Comparison of ENCODE assay signal across 19 cellular contexts in genomic region chr7:26180792-26181198, GRCh38. TPM values are rescaled to one million over a fixed set of nuclear protein-coding genes. Genes with fewer than 3 reads are reported as not detected.
DNase-seq lines count a peak whose midpoint lies in the region; ATAC-seq and TF ChIP-seq lines count a peak whose summit lies in the region.
"Had no signal": no experiment of that assay in that cellular context is flagged by ENCODE, and none has a peak within 500 bp of the region (broad histone marks: within the 10 kb centered on the region; RNA-seq: fewer than 3 reads in every experiment).

No MANE protein-coding gene starts in this region.

- no peak overlapping the region for H3K27ac ChIP-seq in CD4-positive, alpha-beta memory T cell (ENCODE audit: low read depth, low read length)
- H3K27ac ChIP-seq: breast epithelium, testis had no signal

- intact Hi-C loops in CD4-positive, alpha-beta memory T cell (cut with micrococcal nuclease) = no loop called here

- ATAC-seq in WTC11 = no peak
- ATAC-seq in GM18498 (IDR thresholded peaks at IDR 0.05; ENCODE audit: unreplicated experiment) = no peak
- ATAC-seq in GM21423 (IDR thresholded peaks at IDR 0.05; ENCODE audit: unreplicated experiment) = no peak
- ATAC-seq: gastrocnemius medialis had no signal

- peak overlapping the region in 4 of 7 donors; percentile 1 to 81 (median 20) for H3K27ac Mint-ChIP-seq in CD4-positive, alpha-beta memory T cell
- no peak overlapping the region; the same call in 1 of the 2 replicates for H3K27ac Mint-ChIP-seq in WTC11
- H3K27ac Mint-ChIP-seq in immature natural killer cell = peak overlapping the region in 5 of 6 donors; percentile 28 to 84 (median 71)
- no peak overlapping the region for H3K27ac Mint-ChIP-seq in T-helper 2 cell treated with Interferon-gamma antibody and Interleukin-4, amounts not matched to agents 5 μg/mL and 100 μg/mL, for 36 hours

- DNase-seq in CD4-positive, alpha-beta memory T cell = no peak
- no peak for DNase-seq in HEK293T (ENCODE audit: extremely low spot score)
- no peak for DNase-seq in WTC11 (ENCODE audit: low spot score)
- peak in 2 of 3 donors; percentile 20 to 26 for DNase-seq in immature natural killer cell
- DNase-seq in T-helper 2 cell treated with Interferon-gamma antibody and Interleukin-4, amounts not matched to agents 5 μg/mL and 100 μg/mL, for 36 hours (ENCODE audit: low spot score) = no peak
- no peak for DNase-seq in pons (ENCODE audit: low spot score)
- DNase-seq: activated CD4-positive, alpha-beta T cell treated with anti-CD3 and anti-CD28 coated beads, Interleukin-2, amount 50 U/mL, for 48 hours; activated gamma-delta T cell; effector memory CD4-positive, alpha-beta T cell; gastrocnemius medialis; Kasumi-1; NCI-H187; NCI-H526; stimulated activated CD4-positive, alpha-beta T cell treated with anti-CD3 and anti-CD28 coated beads, Interleukin-15, amount 100 ng/mL, for 24 hours; testis had no signal

- H3K36me3 ChIP-seq in CD4-positive, alpha-beta memory T cell (ENCODE audit: insufficient read depth, low read length) = no peaks in the 10 kb centered on the region
- H3K36me3 ChIP-seq: breast epithelium, gastrocnemius medialis, HAP-1 had no signal

- H3K4me3 Mint-ChIP-seq in CD4-positive, alpha-beta memory T cell = no peak overlapping the region
- H3K4me3 Mint-ChIP-seq in WTC11 = no peak overlapping the region
- H3K4me3 Mint-ChIP-seq in immature natural killer cell = peak overlapping the region in 1 of 5 donors; percentile 13
- no peak overlapping the region for H3K4me3 Mint-ChIP-seq in T-helper 2 cell treated with Interferon-gamma antibody and Interleukin-4, amounts not matched to agents 5 μg/mL and 100 μg/mL, for 36 hours

- peaks cover 34% of the 10 kb centered on the region for H3K4me1 ChIP-seq in CD4-positive, alpha-beta memory T cell (ENCODE audit: insufficient read depth, low read length)
- H3K4me1 ChIP-seq: breast epithelium had no signal

- CTCF ChIA-PET in CD4-positive, alpha-beta memory T cell (lab: Charles Lee; ENCODE audit: partially characterized antibody) = interaction anchor here (0.9 to 4.2 kb wide), 5 partner anchors 9 to 91 kb away, joined by 3 to 22 read pairs (median 10); no protein-coding TSS in a partner anchor
- CTCF ChIA-PET in HEK293T (lab: Yijun Ruan, JAX) (interaction anchor here (0.7 kb wide), 1 partner anchor 111 kb away, joined by 7 read pairs; no protein-coding TSS in a partner anchor), WTC11 (lab: Charles Lee) (interaction anchor here (1.1 to 2.2 kb wide), 4 partner anchors 11 to 287 kb away, joined by 3 to 12 read pairs (median 4); no protein-coding TSS in a partner anchor)

- no peaks in the 10 kb centered on the region for H3K27me3 Mint-ChIP-seq in CD4-positive, alpha-beta memory T cell
- H3K27me3 Mint-ChIP-seq in WTC11 (ENCODE audit: low read depth) = no peaks in the 10 kb centered on the region
- no peaks in the 10 kb centered on the region for H3K27me3 Mint-ChIP-seq in immature natural killer cell (ENCODE audit: low read depth in 3 of 3)
- no peaks in the 10 kb centered on the region for H3K27me3 Mint-ChIP-seq in T-helper 2 cell treated with Interferon-gamma antibody and Interleukin-4, amounts not matched to agents 5 μg/mL and 100 μg/mL, for 36 hours (ENCODE audit: low read depth)

- H3K4me1 Mint-ChIP-seq in CD4-positive, alpha-beta memory T cell = peaks cover 31 to 68% (median 44%) of the 10 kb centered on the region in 4 donors
- peaks cover 33% of the 10 kb centered on the region for H3K4me1 Mint-ChIP-seq in WTC11
- peaks cover 69 to 81% of the 10 kb centered on the region in 2 donors for H3K4me1 Mint-ChIP-seq in immature natural killer cell
- peaks cover 21% of the 10 kb centered on the region for H3K4me1 Mint-ChIP-seq in T-helper 2 cell treated with Interferon-gamma antibody and Interleukin-4, amounts not matched to agents 5 μg/mL and 100 μg/mL, for 36 hours (ENCODE audit: low read depth)

- POLR2A ChIA-PET in CD4-positive, alpha-beta memory T cell (lab: Charles Lee; ENCODE audit: partially characterized antibody) = interaction anchor here (0.9 to 13.7 kb wide), 8 partner anchors 8 to 83 kb away, joined by 3 to 369 read pairs (median 13); partner anchors contain the start of genes CBX3, HNRNPA2B1 and NFE2L3
- POLR2A ChIA-PET in HEK293T (lab: Yijun Ruan, JAX) = interaction anchor here (0.9 to 1.9 kb wide), 2 partner anchors 23 to 29 kb away, joined by 3 to 9 read pairs; partner anchors contain the start of gene NFE2L3
- POLR2A ChIA-PET in WTC11 (lab: Charles Lee) = interaction anchor here (0.7 to 0.9 kb wide), 3 partner anchors 10 to 34 kb away, joined by 3 read pairs; no protein-coding TSS in a partner anchor

- H3K9me3 ChIP-seq in CD4-positive, alpha-beta memory T cell (ENCODE audit: control insufficient read depth in 1 of 2, low read length in 2 of 2) = no peaks in the 10 kb centered on the region
- H3K9me3 ChIP-seq: breast epithelium, gastrocnemius medialis, HAP-1, testis had no signal

- H3K36me3 Mint-ChIP-seq in CD4-positive, alpha-beta memory T cell = peaks cover 19 to 24% of the 10 kb centered on the region in 2 donors
- H3K36me3 Mint-ChIP-seq in WTC11 = peaks cover 68% of the 10 kb centered on the region
- H3K36me3 Mint-ChIP-seq in immature natural killer cell = peaks cover 3 to 12% (median 5%) of the 10 kb centered on the region in 3 donors
- H3K36me3 Mint-ChIP-seq in T-helper 2 cell treated with Interferon-gamma antibody and Interleukin-4, amounts not matched to agents 5 μg/mL and 100 μg/mL, for 36 hours (ENCODE audit: low read depth) = peaks cover 48% of the 10 kb centered on the region

- H3K4me3 ChIP-seq in CD4-positive, alpha-beta memory T cell (ENCODE audit: low read length in 2 of 2) = no peak overlapping the region
- H3K4me3 ChIP-seq: breast epithelium, gastrocnemius medialis, HAP-1, testis had no signal

- no peak for TF ChIP-seq CTCF in WTC11 (IDR thresholded peaks at IDR 0.05)

- H3K27me3 ChIP-seq in CD4-positive, alpha-beta memory T cell (ENCODE audit: insufficient read depth, low read length) = no peaks in the 10 kb centered on the region
- H3K27me3 ChIP-seq: breast epithelium, gastrocnemius medialis, testis had no signal

- peaks cover 0 to 5% (median 0%) of the 10 kb centered on the region in 8 donors for H3K9me3 Mint-ChIP-seq in CD4-positive, alpha-beta memory T cell
- H3K9me3 Mint-ChIP-seq in WTC11 = 0 out of 2 replicates have a peak, but pooled peaks cover 7% of the 10 kb centered on the region
- H3K9me3 Mint-ChIP-seq in immature natural killer cell = no peaks in the 10 kb centered on the region
- H3K9me3 Mint-ChIP-seq in T-helper 2 cell treated with Interferon-gamma antibody and Interleukin-4, amounts not matched to agents 5 μg/mL and 100 μg/mL, for 36 hours = no peaks in the 10 kb centered on the region

TF ChIP-seq in HEK293T, 16 proteins besides CTCF, POLR2A, EP300 and RAD21:
- TF ChIP-seq ZNF384 (IDR thresholded peaks at IDR 0.05) (0 out of 2 replicates have a peak, but pooled peaks have one; percentile 17), ARNT (IDR thresholded peaks at IDR 0.05) (no peak)

TF ChIP-seq in WTC11, 78 proteins besides CTCF, POLR2A, EP300 and RAD21:
- TF ChIP-seq, protein P1, sequence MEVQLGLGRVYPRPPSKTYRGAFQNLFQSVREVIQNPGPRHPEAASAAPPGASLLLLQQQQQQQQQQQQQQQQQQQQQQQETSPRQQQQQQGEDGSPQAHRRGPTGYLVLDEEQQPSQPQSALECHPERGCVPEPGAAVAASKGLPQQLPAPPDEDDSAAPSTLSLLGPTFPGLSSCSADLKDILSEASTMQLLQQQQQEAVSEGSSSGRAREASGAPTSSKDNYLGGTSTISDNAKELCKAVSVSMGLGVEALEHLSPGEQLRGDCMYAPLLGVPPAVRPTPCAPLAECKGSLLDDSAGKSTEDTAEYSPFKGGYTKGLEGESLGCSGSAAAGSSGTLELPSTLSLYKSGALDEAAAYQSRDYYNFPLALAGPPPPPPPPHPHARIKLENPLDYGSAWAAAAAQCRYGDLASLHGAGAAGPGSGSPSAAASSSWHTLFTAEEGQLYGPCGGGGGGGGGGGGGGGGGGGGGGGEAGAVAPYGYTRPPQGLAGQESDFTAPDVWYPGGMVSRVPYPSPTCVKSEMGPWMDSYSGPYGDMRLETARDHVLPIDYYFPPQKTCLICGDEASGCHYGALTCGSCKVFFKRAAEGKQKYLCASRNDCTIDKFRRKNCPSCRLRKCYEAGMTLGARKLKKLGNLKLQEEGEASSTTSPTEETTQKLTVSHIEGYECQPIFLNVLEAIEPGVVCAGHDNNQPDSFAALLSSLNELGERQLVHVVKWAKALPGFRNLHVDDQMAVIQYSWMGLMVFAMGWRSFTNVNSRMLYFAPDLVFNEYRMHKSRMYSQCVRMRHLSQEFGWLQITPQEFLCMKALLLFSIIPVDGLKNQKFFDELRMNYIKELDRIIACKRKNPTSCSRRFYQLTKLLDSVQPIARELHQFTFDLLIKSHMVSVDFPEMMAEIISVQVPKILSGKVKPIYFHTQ (CRISPR knock-in tag; IDR thresholded peaks at IDR 0.05) = 0 out of 2 replicates have a peak, but pooled peaks have one; percentile 27
- TF ChIP-seq HMGA2 (CRISPR knock-in tag; IDR thresholded peaks at IDR 0.05) = no peak
- TF ChIP-seq CREB1 (CRISPR knock-in tag; IDR thresholded peaks at IDR 0.05) = no peak
- TF ChIP-seq NR2C2 (CRISPR knock-in tag; IDR thresholded peaks at IDR 0.05) = no peak
TF ChIP-seq in WTC11: peak in this region for 1.

RNA-seq across cellular contexts. Expression of gene HNRNPA2B1, which starts 19.8 kb away (rescaled TPM):
- 100 to 1,000 TPM; 450 to 466 TPM for total RNA-seq in CD4-positive, alpha-beta memory T cell
- 100 to 1,000 TPM; 475 to 700 TPM for polyA plus RNA-seq in CD4-positive, alpha-beta memory T cell
- total RNA-seq in WTC11 (2021) = 1,081 to 1,101 TPM (median 1,097 TPM) in 3 replicates
- polyA plus RNA-seq in immature natural killer cell = 100 to 1,000 TPM; 442 to 823 (median 643) TPM

RNA-seq across cellular contexts. Expression of gene CBX3, which starts 20.8 kb away (rescaled TPM):
- total RNA-seq in CD4-positive, alpha-beta memory T cell = 100 to 1,000 TPM; 160 to 173 TPM
- 100 to 1,000 TPM; 105 to 180 TPM for polyA plus RNA-seq in CD4-positive, alpha-beta memory T cell
- 204 to 232 TPM (median 213 TPM) in 3 replicates for total RNA-seq in WTC11 (2021)
- polyA plus RNA-seq in immature natural killer cell = 100 to 1,000 TPM in 2 of 3 donors, 10 to 100 TPM in 1; 86.1 to 121 (median 103) TPM

RNA-seq across cellular contexts. Expression of gene NFE2L3, which starts 28.8 kb away (rescaled TPM):
- 1 to 10 TPM; 7.5 to 7.9 TPM for total RNA-seq in CD4-positive, alpha-beta memory T cell
- 1 to 10 TPM; 7.9 to 9.6 TPM for polyA plus RNA-seq in CD4-positive, alpha-beta memory T cell
- 66.8 to 68.6 TPM (median 68.5 TPM) in 3 replicates for total RNA-seq in WTC11 (2021)
- polyA plus RNA-seq in immature natural killer cell = 1 to 10 TPM; 3.5 to 5.5 (median 4.5) TPM

Comparison
In these comparisons a context has a peak if more than half of its experiments do, and no peak if none do; other contexts are left out.
1. DNase-seq: peak in immature natural killer cell (2 of 3); none in CD4-positive, alpha-beta memory T cell (0 of 5), HEK293T (single experiment), WTC11 (single experiment), T-helper 2 cell treated with Interferon-gamma antibody and Interleukin-4, amounts not matched to agents 5 μg/mL and 100 μg/mL, for 36 hours (single experiment) and pons (single experiment).
2. H3K27ac Mint-ChIP-seq: peak in CD4-positive, alpha-beta memory T cell (4 of 7) and immature natural killer cell (5 of 6); none in WTC11 (single experiment) and T-helper 2 cell treated with Interferon-gamma antibody and Interleukin-4, amounts not matched to agents 5 μg/mL and 100 μg/mL, for 36 hours (single experiment).